In the genomic region with DNA sequence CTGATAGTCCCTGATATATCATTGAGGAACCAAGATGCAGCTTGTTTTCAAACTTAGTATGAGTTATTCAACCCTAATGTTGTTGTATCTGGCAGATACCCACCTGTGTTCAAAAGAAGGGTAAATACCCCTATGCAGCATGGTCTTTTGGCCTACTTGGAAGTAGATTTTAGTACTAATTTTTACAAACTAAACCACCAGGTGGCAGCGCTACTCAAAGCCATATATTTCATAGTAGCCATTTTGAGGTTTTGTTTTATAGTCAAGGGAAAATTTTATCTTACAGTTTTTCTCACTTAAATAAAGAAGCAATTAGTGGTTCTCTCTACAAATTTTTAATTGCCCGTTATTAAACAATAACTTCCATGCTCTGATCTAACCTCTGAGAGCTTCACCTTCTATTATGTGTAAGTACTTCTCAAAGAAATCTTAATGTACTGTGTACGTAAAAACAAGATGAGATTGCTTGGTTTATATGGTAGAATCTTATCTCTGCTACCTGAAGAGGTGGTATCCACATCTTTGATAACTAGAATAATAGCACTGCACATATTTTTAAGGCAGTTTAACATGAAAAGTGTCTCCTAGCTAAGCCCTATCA, we compare ENCODE assay signal across 8 cellular contexts. TPM values are rescaled to one million over a fixed set of nuclear protein-coding genes. Genes with fewer than 3 reads are reported as not detected.
A peak's percentile ranks its signal among the peaks of the same experiment; 100 is the strongest.
DNase-seq lines count a peak whose midpoint lies in the region; ATAC-seq and FAIRE-seq lines count a peak whose summit lies in the region.

No MANE protein-coding gene starts in this region.

- no peaks in the 10 kb centered on the region for H3K4me1 ChIP-seq in Karpas-422 (ENCODE audit: low read length)

- peak; percentile 84 for ATAC-seq in GM18868 (IDR thresholded peaks at IDR 0.05; ENCODE audit: unreplicated experiment)

- H3K9ac ChIP-seq in Karpas-422 (ENCODE audit: low read length): no peak overlapping the region

- peaks cover 12% of the 10 kb centered on the region; the same call in 1 of the 2 replicates for H3K36me3 ChIP-seq in Karpas-422 (ENCODE audit: insufficient read depth, low read length)

- H3K9me2 ChIP-seq in Karpas-422 (replicated peaks; ENCODE audit: insufficient read depth, low read length): no peaks in the 10 kb centered on the region

- H3K4me3 ChIP-seq in Karpas-422 (ENCODE audit: low read length): no peak overlapping the region

- H3K4me2 ChIP-seq in Karpas-422 (ENCODE audit: low read depth, low read length, poor library complexity, severe bottlenecking): no peak overlapping the region

- DNase-seq in AML-193 (lab: John Stamatoyannopoulos, UW): peak; percentile 71 to 75
- peak; percentile 77 for DNase-seq in Karpas-422
- peak; percentile 34 for DNase-seq in RCC 7860 (ENCODE audit: low spot score)
- peak; percentile 1 for DNase-seq in activated naive CD8-positive, alpha-beta T cell treated with anti-CD3 and anti-CD28 coated beads, Interleukin-2, amount 50 U/mL, for 16 hours (ENCODE audit: low read depth, low spot score)
- peak; percentile 27 for DNase-seq in iPS-NIHi7 (ENCODE audit: extremely low spot score)
- DNase-seq in stimulated activated CD4-positive, alpha-beta T cell treated with anti-CD3 and anti-CD28 coated beads, Interleukin-4, amount 100 ng/mL, for 4 hours: peak; percentile 2 to 20
- DNase-seq in cerebellum (ENCODE audit: low spot score): no peak

- FAIRE-seq in RCC 7860 (lab: Jason Lieb, UNC): peak; percentile 60

- H3K27me3 ChIP-seq in Karpas-422 (ENCODE audit: low read length): no peaks in the 10 kb centered on the region

- H2AFZ ChIP-seq in Karpas-422 (ENCODE audit: low read length): no peak overlapping the region

- no peaks in the 10 kb centered on the region for H3K79me2 ChIP-seq in Karpas-422 (ENCODE audit: low read length)

- H3K9me3 ChIP-seq in Karpas-422 (ENCODE audit: low read length): no peaks in the 10 kb centered on the region

- no peaks in the 10 kb centered on the region for H4K20me1 ChIP-seq in Karpas-422 (ENCODE audit: insufficient read depth, low read depth, low read length)

- H3K27ac ChIP-seq in Karpas-422 (ENCODE audit: low read length): no peak overlapping the region

RNA-seq across cellular contexts. Expression of a gene that starts 31.5 kb away (rescaled TPM):
- total RNA-seq in Karpas-422 (2014; rRNA removed; shearing (Covaris generic); ENCODE audit: low replicate concordance): not detected in 2 replicates
- 24.5 TPM for total RNA-seq in cerebellum

Comparison
In these comparisons a context has a peak if more than half of its experiments do, and no peak if none do; other contexts are left out.
1. RNA of a gene that starts 31.5 kb away (total RNA-seq): 24.5 TPM in cerebellum (single experiment); not detected in Karpas-422; every median in the first group is over 10 times any median in the second.